22 cellular contexts compared by ENCODE assay signal in the genomic region with DNA sequence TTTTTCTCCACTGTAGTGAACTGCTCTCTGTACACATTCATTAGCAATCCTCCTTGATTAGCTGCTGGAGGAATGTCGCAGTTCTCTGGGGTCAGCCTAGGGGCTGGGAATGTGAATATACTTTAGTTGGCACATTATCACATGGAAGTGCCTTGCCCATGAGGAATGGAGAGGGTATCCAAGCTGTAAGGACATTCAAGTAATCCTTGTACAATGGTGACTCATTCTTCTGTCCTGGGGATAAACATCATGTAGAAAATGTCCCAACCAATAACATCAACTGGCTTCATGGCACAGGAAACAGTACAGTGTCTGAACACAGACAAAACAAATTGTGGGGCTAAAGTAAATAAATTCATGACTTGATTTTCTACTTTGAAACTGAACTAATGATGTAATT.
"Had no signal": no experiment of that assay in that cellular context is flagged by ENCODE, and none has a peak within 500 bp of the region (broad histone marks: within the 10 kb centered on the region; RNA-seq: fewer than 3 reads in every experiment).

No MANE protein-coding gene starts in this region.

- DNase-seq: activated CD4-positive, alpha-beta T cell treated with anti-CD3 and anti-CD28 coated beads, Interleukin-2, amount 10 ng/mL, durations not matched to agents 7 days and 5 days; activated CD4-positive, CD25-positive, alpha-beta regulatory T cell; activated CD8-positive, alpha-beta memory T cell treated with anti-CD3 and anti-CD28 coated beads for 24 hours; activated naive CD4-positive, alpha-beta T cell treated with anti-CD3 and anti-CD28 coated beads for 36 hours; body of pancreas; cortex of kidney; effector CD8-positive, alpha-beta T cell; foreskin keratinocyte; nucleus accumbens; sigmoid colon; stimulated activated CD4-positive, alpha-beta T cell treated with anti-CD3 and anti-CD28 coated beads, Interleukin-12 subunit alpha, Interleukin-12 subunit beta, amount 100 ng/mL, for 4 hours; stimulated activated CD4-positive, alpha-beta T cell treated with anti-CD3 and anti-CD28 coated beads, Interleukin-2, amount 100 ng/mL, for 48 hours; T-helper 17 cell; testis; upper lobe of right lung had no signal

- H3K4me1 ChIP-seq: body of pancreas, testis, upper lobe of right lung had no signal

- ATAC-seq: activated T-helper 17 cell treated with anti-CD3 and anti-CD28 coated beads, Interleukin-2, amount 50 U/mL, for 72 hours; body of pancreas; foreskin keratinocyte; natural killer cell treated with Interleukin-12 subunit alpha and Interleukin-12 subunit beta and Interleukin-15 and Interleukin-18, amount 100 ng/mL, for 72 hours; T-helper 17 cell; upper lobe of right lung had no signal

- H3K4me3 Mint-ChIP-seq: activated CD4-positive, alpha-beta T cell treated with anti-CD3 and anti-CD28 coated beads, Interleukin-2, amount 10 ng/mL, durations not matched to agents 7 days and 5 days; activated naive CD4-positive, alpha-beta T cell treated with anti-CD3 and anti-CD28 coated beads for 36 hours; activated T-helper 17 cell treated with anti-CD3 and anti-CD28 coated beads, Interleukin-2, amount 50 U/mL, for 72 hours; central memory CD8-positive, alpha-beta T cell; memory B cell; natural killer cell treated with Interleukin-12 subunit alpha and Interleukin-12 subunit beta and Interleukin-15 and Interleukin-18, amount 100 ng/mL, for 72 hours; stimulated activated naive CD8-positive, alpha-beta T cell treated with anti-CD3 and anti-CD28 coated beads, Interleukin-15, Interleukin-2, amounts not matched to agents 100 ng/mL and 50 ng/mL, for 24 hours; T-helper 17 cell had no signal

- H3K36me3 ChIP-seq: sigmoid colon, upper lobe of right lung had no signal

- H3K9me3 Mint-ChIP-seq: activated CD4-positive, alpha-beta T cell treated with anti-CD3 and anti-CD28 coated beads, Interleukin-2, amount 10 ng/mL, durations not matched to agents 7 days and 5 days; activated naive CD4-positive, alpha-beta T cell treated with anti-CD3 and anti-CD28 coated beads for 36 hours; activated T-helper 17 cell treated with anti-CD3 and anti-CD28 coated beads, Interleukin-2, amount 50 U/mL, for 72 hours; central memory CD8-positive, alpha-beta T cell; memory B cell; stimulated activated naive CD8-positive, alpha-beta T cell treated with anti-CD3 and anti-CD28 coated beads, Interleukin-15, Interleukin-2, amounts not matched to agents 100 ng/mL and 50 ng/mL, for 24 hours had no signal

- H3K27me3 Mint-ChIP-seq: activated CD4-positive, alpha-beta T cell treated with anti-CD3 and anti-CD28 coated beads, Interleukin-2, amount 10 ng/mL, durations not matched to agents 7 days and 5 days; activated T-helper 17 cell treated with anti-CD3 and anti-CD28 coated beads, Interleukin-2, amount 50 U/mL, for 72 hours; central memory CD8-positive, alpha-beta T cell; memory B cell; progenitor cell of endocrine pancreas; stimulated activated naive CD8-positive, alpha-beta T cell treated with anti-CD3 and anti-CD28 coated beads, Interleukin-15, Interleukin-2, amounts not matched to agents 100 ng/mL and 50 ng/mL, for 24 hours; T-helper 17 cell had no signal

- H3K27ac Mint-ChIP-seq: activated CD4-positive, alpha-beta T cell treated with anti-CD3 and anti-CD28 coated beads, Interleukin-2, amount 10 ng/mL, durations not matched to agents 7 days and 5 days; activated naive CD4-positive, alpha-beta T cell treated with anti-CD3 and anti-CD28 coated beads for 36 hours; activated T-helper 17 cell treated with anti-CD3 and anti-CD28 coated beads, Interleukin-2, amount 50 U/mL, for 72 hours; memory B cell; natural killer cell treated with Interleukin-12 subunit alpha and Interleukin-12 subunit beta and Interleukin-15 and Interleukin-18, amount 100 ng/mL, for 72 hours; progenitor cell of endocrine pancreas; stimulated activated naive CD8-positive, alpha-beta T cell treated with anti-CD3 and anti-CD28 coated beads, Interleukin-15, Interleukin-2, amounts not matched to agents 100 ng/mL and 50 ng/mL, for 24 hours; T-helper 17 cell had no signal

- H3K27me3 ChIP-seq: body of pancreas, foreskin keratinocyte, sigmoid colon, testis, upper lobe of right lung had no signal

- H3K4me3 ChIP-seq: body of pancreas, sigmoid colon, testis, upper lobe of right lung had no signal

- H3K9me3 ChIP-seq: body of pancreas, sigmoid colon, testis, upper lobe of right lung had no signal

- H3K36me3 Mint-ChIP-seq: memory B cell; natural killer cell treated with Interleukin-12 subunit alpha and Interleukin-12 subunit beta and Interleukin-15 and Interleukin-18, amount 100 ng/mL, for 72 hours had no signal

- H3K4me1 Mint-ChIP-seq: central memory CD8-positive, alpha-beta T cell had no signal

- H3K27ac ChIP-seq: body of pancreas, epithelial cell of prostate, foreskin keratinocyte, sigmoid colon, testis, upper lobe of right lung had no signal
